Comparison of ENCODE assay signal across 1 cellular context in genomic region chr20:49982346-49983122, GRCh38.
TF ChIP-seq lines count a peak whose summit lies in the region.

SNAI1 (plus strand) TSS chr20:49982980; CDS start chr20:49983060, 80 bp downstream.

TF ChIP-seq in HepG2, 621 proteins besides CTCF, POLR2A, EP300 and RAD21 (continued from another document and continues in another):
- TF ChIP-seq, protein P1, sequence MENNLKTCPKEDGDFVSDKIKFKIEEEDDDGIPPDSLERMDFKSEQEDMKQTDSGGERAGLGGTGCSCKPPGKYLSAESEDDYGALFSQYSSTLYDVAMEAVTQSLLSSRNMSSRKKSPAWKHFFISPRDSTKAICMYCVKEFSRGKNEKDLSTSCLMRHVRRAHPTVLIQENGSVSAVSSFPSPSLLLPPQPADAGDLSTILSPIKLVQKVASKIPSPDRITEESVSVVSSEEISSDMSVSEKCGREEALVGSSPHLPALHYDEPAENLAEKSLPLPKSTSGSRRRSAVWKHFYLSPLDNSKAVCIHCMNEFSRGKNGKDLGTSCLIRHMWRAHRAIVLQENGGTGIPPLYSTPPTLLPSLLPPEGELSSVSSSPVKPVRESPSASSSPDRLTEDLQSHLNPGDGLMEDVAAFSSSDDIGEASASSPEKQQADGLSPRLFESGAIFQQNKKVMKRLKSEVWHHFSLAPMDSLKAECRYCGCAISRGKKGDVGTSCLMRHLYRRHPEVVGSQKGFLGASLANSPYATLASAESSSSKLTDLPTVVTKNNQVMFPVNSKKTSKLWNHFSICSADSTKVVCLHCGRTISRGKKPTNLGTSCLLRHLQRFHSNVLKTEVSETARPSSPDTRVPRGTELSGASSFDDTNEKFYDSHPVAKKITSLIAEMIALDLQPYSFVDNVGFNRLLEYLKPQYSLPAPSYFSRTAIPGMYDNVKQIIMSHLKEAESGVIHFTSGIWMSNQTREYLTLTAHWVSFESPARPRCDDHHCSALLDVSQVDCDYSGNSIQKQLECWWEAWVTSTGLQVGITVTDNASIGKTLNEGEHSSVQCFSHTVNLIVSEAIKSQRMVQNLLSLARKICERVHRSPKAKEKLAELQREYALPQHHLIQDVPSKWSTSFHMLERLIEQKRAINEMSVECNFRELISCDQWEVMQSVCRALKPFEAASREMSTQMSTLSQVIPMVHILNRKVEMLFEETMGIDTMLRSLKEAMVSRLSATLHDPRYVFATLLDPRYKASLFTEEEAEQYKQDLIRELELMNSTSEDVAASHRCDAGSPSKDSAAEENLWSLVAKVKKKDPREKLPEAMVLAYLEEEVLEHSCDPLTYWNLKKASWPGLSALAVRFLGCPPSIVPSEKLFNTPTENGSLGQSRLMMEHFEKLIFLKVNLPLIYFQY (CRISPR knock-in tag; IDR thresholded peaks at IDR 0.05; ENCODE audit: borderline replicate concordance) = no peak; the same call in none of the 2 replicates
- TF ChIP-seq ZNF430 (CRISPR knock-in tag; IDR thresholded peaks at IDR 0.05) (peak; percentile 65), ZBTB43 (CRISPR knock-in tag; conservative IDR thresholded peaks at IDR 0.05) (peak; percentile 93), ARID5B (CRISPR knock-in tag; IDR thresholded peaks at IDR 0.05) (peak; percentile 77), PHF20 (CRISPR knock-in tag; IDR thresholded peaks at IDR 0.05) (no peak; the same call in 1 of the 2 replicates), ZMYM2 (CRISPR knock-in tag; IDR thresholded peaks at IDR 0.05) (no peak; the same call in 1 of the 2 replicates), HMG20A (CRISPR knock-in tag; IDR thresholded peaks at IDR 0.05; ENCODE audit: borderline replicate concordance) (peak; percentile 15; the same call in 1 of the 2 replicates), ZNF75D (CRISPR knock-in tag; IDR thresholded peaks at IDR 0.05; ENCODE audit: borderline replicate concordance) (no peak; the same call in 1 of the 2 replicates), ZNF382 (CRISPR knock-in tag; IDR thresholded peaks at IDR 0.05; ENCODE audit: borderline replicate concordance) (no peak), BRCA1 (CRISPR knock-in tag; IDR thresholded peaks at IDR 0.05) (peak; percentile 87), ZC3H13 (CRISPR knock-in tag; IDR thresholded peaks at IDR 0.05) (peak; percentile 97), PLRG1 (conservative IDR thresholded peaks at IDR 0.05) (no peak), ZNF879 (CRISPR knock-in tag; IDR thresholded peaks at IDR 0.05) (peak; percentile 99), PHF5A (CRISPR knock-in tag; IDR thresholded peaks at IDR 0.05; ENCODE audit: low read depth, unreplicated experiment) (no peak), KAT2B (IDR thresholded peaks at IDR 0.05; ENCODE audit: borderline replicate concordance, low read depth, low read length) (no peak), ZNF777 (CRISPR knock-in tag; IDR thresholded peaks at IDR 0.05) (peak; percentile 93), ZNF3 (CRISPR knock-in tag; IDR thresholded peaks at IDR 0.05) (no peak), POLR2AphosphoS5 (IDR thresholded peaks at IDR 0.05; ENCODE audit: low read depth, low read length) (peak; percentile 98), ZNF329 (CRISPR knock-in tag; IDR thresholded peaks at IDR 0.05; ENCODE audit: low read depth) (peak; percentile 61; the same call in 1 of the 2 replicates), PRPF4 (IDR thresholded peaks at IDR 0.05; ENCODE audit: low read depth, low read length, poor library complexity, severe bottlenecking) (no peak), CREM (IDR thresholded peaks at IDR 0.05) (peak; percentile 24; the same call in 1 of the 2 replicates), CREM (CRISPR knock-in tag; IDR thresholded peaks at IDR 0.05) (no peak), CHCHD3 (CRISPR knock-in tag; IDR thresholded peaks at IDR 0.05) (peak; percentile 85), ZNF564 (CRISPR knock-in tag; IDR thresholded peaks at IDR 0.05) (peak; percentile 89; the same call in 1 of the 2 replicates), ZNF160 (CRISPR knock-in tag; IDR thresholded peaks at IDR 0.05) (no peak; the same call in none of the 2 replicates), ZNF687 (CRISPR knock-in tag; IDR thresholded peaks at IDR 0.05) (peak; percentile 98), CBFB (CRISPR knock-in tag; IDR thresholded peaks at IDR 0.05) (peak; percentile 63), ASH2L (IDR thresholded peaks at IDR 0.05; ENCODE audit: insufficient read length, low read depth, low read length) (peak; percentile 74), IKZF4 (CRISPR knock-in tag; IDR thresholded peaks at IDR 0.05; ENCODE audit: borderline replicate concordance, low read depth, not compliant biosample characterization) (no peak)
- TF ChIP-seq, protein P2, sequence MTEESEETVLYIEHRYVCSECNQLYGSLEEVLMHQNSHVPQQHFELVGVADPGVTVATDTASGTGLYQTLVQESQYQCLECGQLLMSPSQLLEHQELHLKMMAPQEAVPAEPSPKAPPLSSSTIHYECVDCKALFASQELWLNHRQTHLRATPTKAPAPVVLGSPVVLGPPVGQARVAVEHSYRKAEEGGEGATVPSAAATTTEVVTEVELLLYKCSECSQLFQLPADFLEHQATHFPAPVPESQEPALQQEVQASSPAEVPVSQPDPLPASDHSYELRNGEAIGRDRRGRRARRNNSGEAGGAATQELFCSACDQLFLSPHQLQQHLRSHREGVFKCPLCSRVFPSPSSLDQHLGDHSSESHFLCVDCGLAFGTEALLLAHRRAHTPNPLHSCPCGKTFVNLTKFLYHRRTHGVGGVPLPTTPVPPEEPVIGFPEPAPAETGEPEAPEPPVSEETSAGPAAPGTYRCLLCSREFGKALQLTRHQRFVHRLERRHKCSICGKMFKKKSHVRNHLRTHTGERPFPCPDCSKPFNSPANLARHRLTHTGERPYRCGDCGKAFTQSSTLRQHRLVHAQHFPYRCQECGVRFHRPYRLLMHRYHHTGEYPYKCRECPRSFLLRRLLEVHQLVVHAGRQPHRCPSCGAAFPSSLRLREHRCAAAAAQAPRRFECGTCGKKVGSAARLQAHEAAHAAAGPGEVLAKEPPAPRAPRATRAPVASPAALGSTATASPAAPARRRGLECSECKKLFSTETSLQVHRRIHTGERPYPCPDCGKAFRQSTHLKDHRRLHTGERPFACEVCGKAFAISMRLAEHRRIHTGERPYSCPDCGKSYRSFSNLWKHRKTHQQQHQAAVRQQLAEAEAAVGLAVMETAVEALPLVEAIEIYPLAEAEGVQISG (CRISPR knock-in tag; IDR thresholded peaks at IDR 0.05) = peak; percentile 86
- TF ChIP-seq, protein P3, sequence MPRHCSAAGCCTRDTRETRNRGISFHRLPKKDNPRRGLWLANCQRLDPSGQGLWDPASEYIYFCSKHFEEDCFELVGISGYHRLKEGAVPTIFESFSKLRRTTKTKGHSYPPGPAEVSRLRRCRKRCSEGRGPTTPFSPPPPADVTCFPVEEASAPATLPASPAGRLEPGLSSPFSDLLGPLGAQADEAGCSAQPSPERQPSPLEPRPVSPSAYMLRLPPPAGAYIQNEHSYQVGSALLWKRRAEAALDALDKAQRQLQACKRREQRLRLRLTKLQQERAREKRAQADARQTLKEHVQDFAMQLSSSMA (CRISPR knock-in tag; IDR thresholded peaks at IDR 0.05) = peak; percentile 88
- TF ChIP-seq, protein P4, sequence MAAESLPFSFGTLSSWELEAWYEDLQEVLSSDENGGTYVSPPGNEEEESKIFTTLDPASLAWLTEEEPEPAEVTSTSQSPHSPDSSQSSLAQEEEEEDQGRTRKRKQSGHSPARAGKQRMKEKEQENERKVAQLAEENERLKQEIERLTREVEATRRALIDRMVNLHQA (CRISPR knock-in tag; IDR thresholded peaks at IDR 0.05) = no peak
- TF ChIP-seq, protein P5, sequence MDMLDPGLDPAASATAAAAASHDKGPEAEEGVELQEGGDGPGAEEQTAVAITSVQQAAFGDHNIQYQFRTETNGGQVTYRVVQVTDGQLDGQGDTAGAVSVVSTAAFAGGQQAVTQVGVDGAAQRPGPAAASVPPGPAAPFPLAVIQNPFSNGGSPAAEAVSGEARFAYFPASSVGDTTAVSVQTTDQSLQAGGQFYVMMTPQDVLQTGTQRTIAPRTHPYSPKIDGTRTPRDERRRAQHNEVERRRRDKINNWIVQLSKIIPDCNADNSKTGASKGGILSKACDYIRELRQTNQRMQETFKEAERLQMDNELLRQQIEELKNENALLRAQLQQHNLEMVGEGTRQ (IDR thresholded peaks at IDR 0.05; ENCODE audit: low read depth, low read length) = no peak
- TF ChIP-seq, protein P5 (CRISPR knock-in tag; IDR thresholded peaks at IDR 0.05; ENCODE audit: borderline replicate concordance) = 0 out of 2 replicates have a peak, but pooled peaks have one; percentile 44
- TF ChIP-seq, protein P6, sequence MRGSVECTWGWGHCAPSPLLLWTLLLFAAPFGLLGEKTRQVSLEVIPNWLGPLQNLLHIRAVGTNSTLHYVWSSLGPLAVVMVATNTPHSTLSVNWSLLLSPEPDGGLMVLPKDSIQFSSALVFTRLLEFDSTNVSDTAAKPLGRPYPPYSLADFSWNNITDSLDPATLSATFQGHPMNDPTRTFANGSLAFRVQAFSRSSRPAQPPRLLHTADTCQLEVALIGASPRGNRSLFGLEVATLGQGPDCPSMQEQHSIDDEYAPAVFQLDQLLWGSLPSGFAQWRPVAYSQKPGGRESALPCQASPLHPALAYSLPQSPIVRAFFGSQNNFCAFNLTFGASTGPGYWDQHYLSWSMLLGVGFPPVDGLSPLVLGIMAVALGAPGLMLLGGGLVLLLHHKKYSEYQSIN (CRISPR knock-in tag; IDR thresholded peaks at IDR 0.05; ENCODE audit: borderline replicate concordance) = 0 out of 2 replicates have a peak, but pooled peaks have one; percentile 3
